ENCODE assay signal across 7 cellular contexts in genomic region chr2:60707750-60708371, GRCh38. TPM values are rescaled to one million over a fixed set of nuclear protein-coding genes. Genes with fewer than 3 reads are reported as not detected.
DNase-seq lines count a peak whose midpoint lies in the region; ATAC-seq and TF ChIP-seq lines count a peak whose summit lies in the region.

No MANE protein-coding gene starts in this region.

- H3K79me2 ChIP-seq in neural cell (replicated peaks; ENCODE audit: insufficient read depth, low read length): no peaks in the 10 kb centered on the region

- no peaks in the 10 kb centered on the region for H3K4me1 ChIP-seq in RWPE2 (ENCODE audit: insufficient read depth, poor library complexity, severe bottlenecking)

- no peak for TF ChIP-seq EP300 in neural cell (conservative IDR thresholded peaks at IDR 0.05; ENCODE audit: poor library complexity, severe bottlenecking)

- no peak overlapping the region for H3K4me2 ChIP-seq in neural cell (ENCODE audit: low read length)

- peak; percentile 21; the same call in 1 of the 3 replicates for ATAC-seq in RWPE2 (ENCODE audit: low read depth)

- peak; percentile 71 for TF ChIP-seq RAD21 in neural cell (conservative IDR thresholded peaks at IDR 0.05)

- H3K27me3 ChIP-seq in RWPE2 (ENCODE audit: insufficient read depth, poor library complexity, severe bottlenecking): no peaks in the 10 kb centered on the region
- no peaks in the 10 kb centered on the region for H3K27me3 ChIP-seq in neural cell (ENCODE audit: insufficient read depth, low read depth, low read length)

- H2AFZ ChIP-seq in neural cell (ENCODE audit: low read depth, low read length): no peak overlapping the region

- peak; percentile 70 for DNase-seq in GM03348 (ENCODE audit: low spot score)
- peak; percentile 50 for DNase-seq in HuH-7 (ENCODE audit: low spot score)
- no peak for DNase-seq in RWPE2 (ENCODE audit: low spot score)
- no peak for DNase-seq in epithelial cell of proximal tubule (ENCODE audit: low read depth)
- no peak for DNase-seq in NCI-H2107 treated with DMSO at 0.1 percent for 48 hours (lab: John Stamatoyannopoulos, UW; ENCODE audit: unreplicated experiment)
- DNase-seq in activated effector memory CD4-positive, alpha-beta T cell treated with Interleukin-2 at 50 U/mL for 16 hours: no peak

- H3K4me3 ChIP-seq in RWPE2 (ENCODE audit: severe bottlenecking) (no peak overlapping the region), epithelial cell of proximal tubule (ENCODE audit: low read depth, low read length) (no peak overlapping the region), neural cell (ENCODE audit: low read length) (no peak overlapping the region)

- H3F3A ChIP-seq in neural cell (ENCODE audit: insufficient read depth, low read length, poor library complexity, severe bottlenecking): no peaks in the 10 kb centered on the region

- H3K9me3 ChIP-seq in RWPE2 (ENCODE audit: severe bottlenecking) (no peaks in the 10 kb centered on the region), neural cell (ENCODE audit: low read length) (no peaks in the 10 kb centered on the region)

- peak; percentile 81 for TF ChIP-seq CTCF in RWPE2 (IDR thresholded peaks at IDR 0.05; ENCODE audit: poor library complexity, severe bottlenecking)
- peak; percentile 67 for TF ChIP-seq CTCF in epithelial cell of proximal tubule (conservative IDR thresholded peaks at IDR 0.05; ENCODE audit: low read depth, low read length)
- peak; percentile 75 for TF ChIP-seq CTCF in neural cell (IDR thresholded peaks at IDR 0.05; ENCODE audit: poor library complexity, severe bottlenecking)

- H3K36me3 ChIP-seq in RWPE2 (ENCODE audit: low read depth) (no peaks in the 10 kb centered on the region), neural cell (ENCODE audit: insufficient read depth, low read length) (no peaks in the 10 kb centered on the region)

- H3K27ac ChIP-seq in RWPE2 (ENCODE audit: poor library complexity, severe bottlenecking) (no peak overlapping the region), neural cell (ENCODE audit: low read length) (no peak overlapping the region)

- no peaks in the 10 kb centered on the region for H3K9me2 ChIP-seq in neural cell (ENCODE audit: insufficient read depth, low read length)

- no peak overlapping the region for H3K9ac ChIP-seq in neural cell (ENCODE audit: low read length)

- H4K20me1 ChIP-seq in neural cell (ENCODE audit: insufficient read depth): no peaks in the 10 kb centered on the region

TF ChIP-seq in neural cell, 6 proteins besides CTCF, POLR2A, EP300 and RAD21:
- no peak for TF ChIP-seq POLR2AphosphoS5 (IDR thresholded peaks at IDR 0.05)
- TF ChIP-seq SMC3 (conservative IDR thresholded peaks at IDR 0.05; ENCODE audit: poor library complexity): peak; percentile 76

RNA-seq across cellular contexts. Expression of gene PAPOLG, which starts 48.2 kb away (rescaled TPM):
- 9.1 and 12.6 TPM in 2 replicates for total RNA-seq in epithelial cell of proximal tubule
- 26.5 and 31.2 TPM in 2 replicates for polyA plus RNA-seq in neural cell
- 63.8 and 66.7 TPM in 2 replicates for polyA minus RNA-seq in neural cell

Comparison
In these comparisons a context has a peak if more than half of its experiments do, and no peak if none do; other contexts are left out.
1. DNase-seq: peak in GM03348 (single experiment) and HuH-7 (single experiment); none in RWPE2 (single experiment), epithelial cell of proximal tubule (single experiment), NCI-H2107 treated with DMSO at 0.1 percent for 48 hours (single experiment) and activated effector memory CD4-positive, alpha-beta T cell treated with Interleukin-2 at 50 U/mL for 16 hours (single experiment).
2. Peak in every context shown above with its lines, with median percentiles within 50 percentile points of each other: CTCF ChIP-seq.